8 cellular contexts compared by ENCODE assay signal in genomic region chr2:102473020-102473419, GRCh38. TPM values are rescaled to one million over a fixed set of nuclear protein-coding genes. Genes with fewer than 3 reads are reported as not detected.
A peak's percentile ranks its signal among the peaks of the same experiment; 100 is the strongest.
DNase-seq lines count a peak whose midpoint lies in the region; ATAC-seq and FAIRE-seq lines count a peak whose summit lies in the region.

Gene SLC9A4 (plus strand): TSS chr2:102473226. CDS start chr2:102473760, 534 bp downstream.

- ATAC-seq in HG03103 (IDR thresholded peaks at IDR 0.05; ENCODE audit: low read depth, unreplicated experiment) = peak; percentile 77

- peak; percentile 3 for FAIRE-seq in A204.1 (lab: Jason Lieb, UNC)
- peak; percentile 54 for FAIRE-seq in RCC 7860 (lab: Jason Lieb, UNC)

- H3K27me3 Mint-ChIP-seq in activated naive CD8-positive, alpha-beta T cell treated with anti-CD3 and anti-CD28 coated beads for 36 hours = peaks cover 17% of the 10 kb centered on the region

- H3K36me3 Mint-ChIP-seq in activated naive CD8-positive, alpha-beta T cell treated with anti-CD3 and anti-CD28 coated beads for 36 hours = peaks cover 3% of the 10 kb centered on the region

- DNase-seq in GM04504 (ENCODE audit: low read depth) = peak; percentile 7
- DNase-seq in RCC 7860 (ENCODE audit: low spot score) = peak; percentile 35
- peak; percentile 33 for DNase-seq in activated naive CD8-positive, alpha-beta T cell treated with anti-CD3 and anti-CD28 coated beads for 36 hours
- peak; percentile 62 for DNase-seq in iPS-NIHi11 (ENCODE audit: low spot score)
- DNase-seq in stimulated activated CD4-positive, alpha-beta T cell treated with anti-CD3 and anti-CD28 coated beads, Interleukin-15, amount 100 ng/mL, for 24 hours = peak; percentile 72
- DNase-seq in NCI-H1092 (lab: John Stamatoyannopoulos, UW) = no peak

- H3K4me1 Mint-ChIP-seq in activated naive CD8-positive, alpha-beta T cell treated with anti-CD3 and anti-CD28 coated beads for 36 hours = no peaks in the 10 kb centered on the region

- H3K4me3 Mint-ChIP-seq in activated naive CD8-positive, alpha-beta T cell treated with anti-CD3 and anti-CD28 coated beads for 36 hours = no peak within 1 kb of the TSS

- H3K27ac Mint-ChIP-seq in activated naive CD8-positive, alpha-beta T cell treated with anti-CD3 and anti-CD28 coated beads for 36 hours = no peak within 1 kb of the TSS

- peaks cover 8% of the 10 kb centered on the region for H3K9me3 Mint-ChIP-seq in activated naive CD8-positive, alpha-beta T cell treated with anti-CD3 and anti-CD28 coated beads for 36 hours

RNA-seq across cellular contexts. Expression of gene SLC9A4, which starts in this region (rescaled TPM):
- not detected for total RNA-seq in activated naive CD8-positive, alpha-beta T cell treated with anti-CD3 and anti-CD28 coated beads for 36 hours

Comparison
In these comparisons a context has a peak if more than half of its experiments do, and no peak if none do; other contexts are left out.
1. Peak in DNase-seq in activated naive CD8-positive, alpha-beta T cell treated with anti-CD3 and anti-CD28 coated beads for 36 hours; RNA of the gene not detected or under 1 TPM.